Comparison of ENCODE assay signal across 8 cellular contexts in genomic region chr22:29315286-29316195, GRCh38. TPM values are rescaled to one million over a fixed set of nuclear protein-coding genes. Genes with fewer than 3 reads are reported as not detected.
DNase-seq lines count a peak whose midpoint lies in the region; ATAC-seq lines count a peak whose summit lies in the region.

RASL10A (minus strand) TSS chr22:29315697; CDS start chr22:29315246, 451 bp downstream.

- H3K4me3 Mint-ChIP-seq in activated CD4-positive, alpha-beta T cell treated with anti-CD3 and anti-CD28 coated beads, Interleukin-2, amount 10 ng/mL, durations not matched to agents 7 days and 5 days = peak within 1 kb of the TSS; percentile 20
- peak within 1 kb of the TSS; percentile 56 for H3K4me3 Mint-ChIP-seq in activated T-helper 1 cell treated with anti-CD3 and anti-CD28 coated beads, Interleukin-12 subunit alpha, Interleukin-12 subunit beta, Interleukin-2, Interleukin-4 antibody, amounts not matched to agents 30 ng/mL and 10 ng/mL and 1 ng/mL, durations not matched to agents 14 hours and 24 hours and 36 hours

- intact Hi-C loops in activated T-helper 1 cell treated with anti-CD3 and anti-CD28 coated beads, Interleukin-12 subunit alpha, Interleukin-12 subunit beta, Interleukin-2, Interleukin-4 antibody, amounts not matched to agents 30 ng/mL and 10 ng/mL and 1 ng/mL, durations not matched to agents 14 hours and 24 hours and 36 hours (cut with micrococcal nuclease) = no loop called here
- intact Hi-C loops in left colon (cut with DNase I, micrococcal nuclease) = no loop called here

- ATAC-seq in left colon = no peak

- peak within 1 kb of the TSS; percentile 17 for H3K27ac ChIP-seq in temporal lobe (ENCODE audit: low read depth, low read length)

- H3K27ac Mint-ChIP-seq in activated CD4-positive, alpha-beta T cell treated with anti-CD3 and anti-CD28 coated beads, Interleukin-2, amount 10 ng/mL, durations not matched to agents 7 days and 5 days = peak within 1 kb of the TSS; percentile 73
- H3K27ac Mint-ChIP-seq in activated T-helper 1 cell treated with anti-CD3 and anti-CD28 coated beads, Interleukin-12 subunit alpha, Interleukin-12 subunit beta, Interleukin-2, Interleukin-4 antibody, amounts not matched to agents 30 ng/mL and 10 ng/mL and 1 ng/mL, durations not matched to agents 14 hours and 24 hours and 36 hours = no peak within 1 kb of the TSS

- no peaks in the 10 kb centered on the region for H3K9me3 Mint-ChIP-seq in activated CD4-positive, alpha-beta T cell treated with anti-CD3 and anti-CD28 coated beads, Interleukin-2, amount 10 ng/mL, durations not matched to agents 7 days and 5 days
- no peaks in the 10 kb centered on the region for H3K9me3 Mint-ChIP-seq in activated T-helper 1 cell treated with anti-CD3 and anti-CD28 coated beads, Interleukin-12 subunit alpha, Interleukin-12 subunit beta, Interleukin-2, Interleukin-4 antibody, amounts not matched to agents 30 ng/mL and 10 ng/mL and 1 ng/mL, durations not matched to agents 14 hours and 24 hours and 36 hours

- H3K27me3 Mint-ChIP-seq in activated CD4-positive, alpha-beta T cell treated with anti-CD3 and anti-CD28 coated beads, Interleukin-2, amount 10 ng/mL, durations not matched to agents 7 days and 5 days = peaks cover 45% of the 10 kb centered on the region
- H3K27me3 Mint-ChIP-seq in activated T-helper 1 cell treated with anti-CD3 and anti-CD28 coated beads, Interleukin-12 subunit alpha, Interleukin-12 subunit beta, Interleukin-2, Interleukin-4 antibody, amounts not matched to agents 30 ng/mL and 10 ng/mL and 1 ng/mL, durations not matched to agents 14 hours and 24 hours and 36 hours (ENCODE audit: insufficient read depth) = peaks cover 45% of the 10 kb centered on the region

- no peak for DNase-seq in activated CD4-positive, alpha-beta T cell treated with anti-CD3 and anti-CD28 coated beads, Interleukin-2, amount 10 ng/mL, durations not matched to agents 7 days and 5 days
- DNase-seq in activated CD4-positive, alpha-beta T cell treated with anti-CD3 and anti-CD28 coated beads for 48 hours = no peak
- DNase-seq in activated T-helper 1 cell treated with anti-CD3 and anti-CD28 coated beads, Interleukin-12 subunit alpha, Interleukin-12 subunit beta, Interleukin-2, Interleukin-4 antibody, amounts not matched to agents 30 ng/mL and 10 ng/mL and 1 ng/mL, durations not matched to agents 14 hours and 24 hours and 36 hours (ENCODE audit: low spot score) = no peak
- peak; percentile 24 to 34 for DNase-seq in left colon
- DNase-seq in OCI-M1 (lab: John Stamatoyannopoulos, UW) = no peak
- DNase-seq in NK-92 treated with Interleukin-12 subunit alpha and Interleukin-12 subunit beta, amount 100 ng/mL, for 24 hours (lab: John Stamatoyannopoulos, UW) = no peak
- no peak for DNase-seq in activated CD4-positive, CD25-positive, alpha-beta regulatory T cell treated with anti-CD3 and anti-CD28 coated beads, Interleukin-2, amount 50 U/mL, for 72 hours

- CTCF ChIA-PET in activated CD4-positive, alpha-beta T cell treated with anti-CD3 and anti-CD28 coated beads, Interleukin-2, amount 10 ng/mL, durations not matched to agents 7 days and 5 days (lab: Charles Lee) = no interaction called here

- peaks cover 2% of the 10 kb centered on the region for H3K36me3 Mint-ChIP-seq in activated CD4-positive, alpha-beta T cell treated with anti-CD3 and anti-CD28 coated beads, Interleukin-2, amount 10 ng/mL, durations not matched to agents 7 days and 5 days (ENCODE audit: low read depth)
- H3K36me3 Mint-ChIP-seq in activated T-helper 1 cell treated with anti-CD3 and anti-CD28 coated beads, Interleukin-12 subunit alpha, Interleukin-12 subunit beta, Interleukin-2, Interleukin-4 antibody, amounts not matched to agents 30 ng/mL and 10 ng/mL and 1 ng/mL, durations not matched to agents 14 hours and 24 hours and 36 hours (ENCODE audit: low read depth) = no peaks in the 10 kb centered on the region

- peaks cover 19% of the 10 kb centered on the region for H3K4me1 Mint-ChIP-seq in activated CD4-positive, alpha-beta T cell treated with anti-CD3 and anti-CD28 coated beads, Interleukin-2, amount 10 ng/mL, durations not matched to agents 7 days and 5 days
- peaks cover 12% of the 10 kb centered on the region for H3K4me1 Mint-ChIP-seq in activated T-helper 1 cell treated with anti-CD3 and anti-CD28 coated beads, Interleukin-12 subunit alpha, Interleukin-12 subunit beta, Interleukin-2, Interleukin-4 antibody, amounts not matched to agents 30 ng/mL and 10 ng/mL and 1 ng/mL, durations not matched to agents 14 hours and 24 hours and 36 hours (ENCODE audit: low read depth)

- POLR2A ChIA-PET in activated CD4-positive, alpha-beta T cell treated with anti-CD3 and anti-CD28 coated beads, Interleukin-2, amount 10 ng/mL, durations not matched to agents 7 days and 5 days (lab: Charles Lee) = no interaction called here

RNA-seq across cellular contexts. Expression of gene RASL10A, which starts in this region (rescaled TPM):
- under 1 TPM; 0.37 to 0.92 TPM for total RNA-seq in activated CD4-positive, alpha-beta T cell treated with anti-CD3 and anti-CD28 coated beads, Interleukin-2, amount 10 ng/mL, durations not matched to agents 7 days and 5 days
- total RNA-seq in activated T-helper 1 cell treated with anti-CD3 and anti-CD28 coated beads, Interleukin-12 subunit alpha, Interleukin-12 subunit beta, Interleukin-2, Interleukin-4 antibody, amounts not matched to agents 30 ng/mL and 10 ng/mL and 1 ng/mL, durations not matched to agents 14 hours and 24 hours and 36 hours = 0.15 and 0.65 TPM in 2 replicates
- total RNA-seq in left colon (1 to 10 TPM; 1.1 to 1.7 TPM), temporal lobe (4.9 TPM)

Comparison
In these comparisons a context has a peak if more than half of its experiments do, and no peak if none do; other contexts are left out.
1. DNase-seq: peak in left colon (2 of 2); none in activated CD4-positive, alpha-beta T cell treated with anti-CD3 and anti-CD28 coated beads, Interleukin-2, amount 10 ng/mL, durations not matched to agents 7 days and 5 days (single experiment), activated CD4-positive, alpha-beta T cell treated with anti-CD3 and anti-CD28 coated beads for 48 hours (single experiment), activated T-helper 1 cell treated with anti-CD3 and anti-CD28 coated beads, Interleukin-12 subunit alpha, Interleukin-12 subunit beta, Interleukin-2, Interleukin-4 antibody, amounts not matched to agents 30 ng/mL and 10 ng/mL and 1 ng/mL, durations not matched to agents 14 hours and 24 hours and 36 hours (single experiment), OCI-M1 (single experiment), NK-92 treated with Interleukin-12 subunit alpha and Interleukin-12 subunit beta, amount 100 ng/mL, for 24 hours (single experiment) and activated CD4-positive, CD25-positive, alpha-beta regulatory T cell treated with anti-CD3 and anti-CD28 coated beads, Interleukin-2, amount 50 U/mL, for 72 hours (single experiment).